ENCODE assay signal across 1 cellular context in genomic region chr9:94725293-94725692, GRCh38.
TF ChIP-seq lines count a peak whose summit lies in the region.

No MANE protein-coding gene starts in this region.

TF ChIP-seq in K562, 482 proteins besides CTCF, POLR2A, EP300 and RAD21:
- TF ChIP-seq ZNF512 (tag; IDR thresholded peaks at IDR 0.05) (no peak), PYGO2 (tag; IDR thresholded peaks at IDR 0.05) (no peak), NCOA2 (IDR thresholded peaks at IDR 0.05; ENCODE audit: partially characterized antibody in 2 of 2) (no peak)
- TF ChIP-seq, protein P1, sequence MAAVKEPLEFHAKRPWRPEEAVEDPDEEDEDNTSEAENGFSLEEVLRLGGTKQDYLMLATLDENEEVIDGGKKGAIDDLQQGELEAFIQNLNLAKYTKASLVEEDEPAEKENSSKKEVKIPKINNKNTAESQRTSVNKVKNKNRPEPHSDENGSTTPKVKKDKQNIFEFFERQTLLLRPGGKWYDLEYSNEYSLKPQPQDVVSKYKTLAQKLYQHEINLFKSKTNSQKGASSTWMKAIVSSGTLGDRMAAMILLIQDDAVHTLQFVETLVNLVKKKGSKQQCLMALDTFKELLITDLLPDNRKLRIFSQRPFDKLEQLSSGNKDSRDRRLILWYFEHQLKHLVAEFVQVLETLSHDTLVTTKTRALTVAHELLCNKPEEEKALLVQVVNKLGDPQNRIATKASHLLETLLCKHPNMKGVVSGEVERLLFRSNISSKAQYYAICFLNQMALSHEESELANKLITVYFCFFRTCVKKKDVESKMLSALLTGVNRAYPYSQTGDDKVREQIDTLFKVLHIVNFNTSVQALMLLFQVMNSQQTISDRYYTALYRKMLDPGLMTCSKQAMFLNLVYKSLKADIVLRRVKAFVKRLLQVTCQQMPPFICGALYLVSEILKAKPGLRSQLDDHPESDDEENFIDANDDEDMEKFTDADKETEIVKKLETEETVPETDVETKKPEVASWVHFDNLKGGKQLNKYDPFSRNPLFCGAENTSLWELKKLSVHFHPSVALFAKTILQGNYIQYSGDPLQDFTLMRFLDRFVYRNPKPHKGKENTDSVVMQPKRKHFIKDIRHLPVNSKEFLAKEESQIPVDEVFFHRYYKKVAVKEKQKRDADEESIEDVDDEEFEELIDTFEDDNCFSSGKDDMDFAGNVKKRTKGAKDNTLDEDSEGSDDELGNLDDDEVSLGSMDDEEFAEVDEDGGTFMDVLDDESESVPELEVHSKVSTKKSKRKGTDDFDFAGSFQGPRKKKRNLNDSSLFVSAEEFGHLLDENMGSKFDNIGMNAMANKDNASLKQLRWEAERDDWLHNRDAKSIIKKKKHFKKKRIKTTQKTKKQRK (IDR thresholded peaks at IDR 0.05; ENCODE audit: borderline replicate concordance, low read depth, low read length): no peak
